In genomic region chr12:112013601-112014402, GRCh38 we compare ENCODE assay signal across 1 cellular context.
A peak's percentile ranks its signal among the peaks of the same experiment; 100 is the strongest.
TF ChIP-seq lines count a peak whose summit lies in the region.

No MANE protein-coding gene starts in this region.

TF ChIP-seq in SK-N-SH, 30 proteins besides CTCF, POLR2A, EP300 and RAD21 (continued from another document):
- no peak for TF ChIP-seq FOSL2 (IDR thresholded peaks at IDR 0.05; ENCODE audit: borderline replicate concordance, low read depth)
- 0 out of 2 replicates have a peak, but pooled peaks have one; percentile 20 for TF ChIP-seq RFX5 (IDR thresholded peaks at IDR 0.05; ENCODE audit: low read length)
- TF ChIP-seq SMC3 (IDR thresholded peaks at IDR 0.05; ENCODE audit: low read depth, low read length) = no peak
- no peak for TF ChIP-seq RXRA (IDR thresholded peaks at IDR 0.05; ENCODE audit: borderline replicate concordance, low read depth)
- TF ChIP-seq ELF1 (IDR thresholded peaks at IDR 0.05) = peak; percentile 39; the same call in 1 of the 2 replicates
- TF ChIP-seq CHD2 (IDR thresholded peaks at IDR 0.05; ENCODE audit: low read length, partially characterized antibody) = no peak
- TF ChIP-seq ZBTB33 (IDR thresholded peaks at IDR 0.05; ENCODE audit: borderline replicate concordance, low read depth) = no peak
- no peak for TF ChIP-seq JUND (IDR thresholded peaks at IDR 0.05)
- no peak for TF ChIP-seq GABPA (IDR thresholded peaks at IDR 0.05; ENCODE audit: low read depth)
- TF ChIP-seq TCF12 (IDR thresholded peaks at IDR 0.05) = no peak
- no peak for TF ChIP-seq PBX3 (IDR thresholded peaks at IDR 0.05)
- peak; percentile 39 for TF ChIP-seq YY1 (IDR thresholded peaks at IDR 0.05; ENCODE audit: low read depth)
- TF ChIP-seq NRF1 (IDR thresholded peaks at IDR 0.05; ENCODE audit: low read depth, low read length) = no peak
- TF ChIP-seq MEF2A (IDR thresholded peaks at IDR 0.05; ENCODE audit: borderline replicate concordance, low read depth) = no peak
- no peak for TF ChIP-seq FOXJ3 (CRISPR knock-in tag; IDR thresholded peaks at IDR 0.05)
- no peak for TF ChIP-seq EZH2phosphoT487 (IDR thresholded peaks at IDR 0.05; ENCODE audit: borderline replicate concordance, low read depth)
- TF ChIP-seq TEAD4 (IDR thresholded peaks at IDR 0.05; ENCODE audit: borderline replicate concordance, insufficient read depth) = no peak
- no peak for TF ChIP-seq FOXM1 (IDR thresholded peaks at IDR 0.05; ENCODE audit: low read depth)
- peak; percentile 62 for TF ChIP-seq MXI1 (IDR thresholded peaks at IDR 0.05; ENCODE audit: low read depth, low read length)
- TF ChIP-seq RCOR1 (IDR thresholded peaks at IDR 0.05; ENCODE audit: low read length) = no peak
- TF ChIP-seq NFIC (IDR thresholded peaks at IDR 0.05; ENCODE audit: borderline replicate concordance) = no peak
- TF ChIP-seq GATA2 (CRISPR knock-in tag; IDR thresholded peaks at IDR 0.05) = peak; percentile 48
- TF ChIP-seq SIN3A (IDR thresholded peaks at IDR 0.05; ENCODE audit: borderline replicate concordance, low read depth, low read length) = 0 out of 2 replicates have a peak, but pooled peaks have one; percentile 36
- TF ChIP-seq REST (IDR thresholded peaks at IDR 0.05; ENCODE audit: low read depth, low read length) = no peak
- TF ChIP-seq USF2 (IDR thresholded peaks at IDR 0.05; ENCODE audit: borderline replicate concordance, low read depth, low read length) = no peak
- TF ChIP-seq USF1 (IDR thresholded peaks at IDR 0.05; ENCODE audit: borderline replicate concordance, low read depth) = no peak
- TF ChIP-seq IRF3 (IDR thresholded peaks at IDR 0.05; ENCODE audit: low read depth, low read length) = no peak
